Comparison of ENCODE assay signal across 8 cellular contexts in the genomic region with DNA sequence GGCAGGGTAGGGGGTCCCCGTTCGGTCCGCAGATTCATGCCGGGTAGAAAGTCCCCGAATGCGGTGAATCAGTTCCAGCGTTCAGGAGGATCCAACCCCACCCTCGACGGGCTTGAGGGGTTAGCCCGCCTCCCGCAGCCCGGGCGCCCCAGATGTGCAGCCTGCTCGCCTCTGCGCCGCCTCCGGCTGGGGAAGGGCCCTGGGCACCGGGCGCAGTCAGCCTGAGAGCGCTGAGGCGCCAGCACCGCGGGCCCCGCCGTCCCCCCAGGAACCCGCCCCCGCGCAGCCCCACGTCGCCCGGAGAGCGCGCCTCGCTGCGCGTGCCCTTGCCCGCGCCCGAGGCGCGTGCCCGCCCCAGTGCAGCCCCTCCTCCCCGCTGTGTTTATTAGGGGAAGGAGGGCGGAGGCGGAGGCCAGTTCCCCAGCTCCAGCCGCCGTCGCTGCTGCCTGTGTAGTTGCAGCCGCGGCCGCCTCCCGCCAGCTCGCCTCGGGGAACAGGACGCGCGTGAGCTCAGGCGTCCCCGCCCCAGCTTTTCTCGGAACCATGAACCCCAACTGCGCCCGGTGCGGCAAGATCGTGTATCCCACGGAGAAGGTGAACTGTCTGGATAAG. TPM values are rescaled to one million over a fixed set of nuclear protein-coding genes. Genes with fewer than 3 reads are reported as not detected.
DNase-seq lines count a peak whose midpoint lies in the region; ATAC-seq and TF ChIP-seq lines count a peak whose summit lies in the region.

A gene with protein sequence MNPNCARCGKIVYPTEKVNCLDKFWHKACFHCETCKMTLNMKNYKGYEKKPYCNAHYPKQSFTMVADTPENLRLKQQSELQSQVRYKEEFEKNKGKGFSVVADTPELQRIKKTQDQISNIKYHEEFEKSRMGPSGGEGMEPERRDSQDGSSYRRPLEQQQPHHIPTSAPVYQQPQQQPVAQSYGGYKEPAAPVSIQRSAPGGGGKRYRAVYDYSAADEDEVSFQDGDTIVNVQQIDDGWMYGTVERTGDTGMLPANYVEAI (plus strand): TSS at position 412 of the 612 bp plus-strand sequence. CDS start 132 bp downstream, at position 544.

- H3K27ac ChIP-seq in A673 (ENCODE audit: low read depth, low read length, poor library complexity, severe bottlenecking): peak within 1 kb of the TSS; percentile 85

- no peaks in the 10 kb centered on the region for H3K27me3 ChIP-seq in A673 (replicated peaks; ENCODE audit: insufficient read depth, low read depth, low read length, poor library complexity)
- H3K27me3 ChIP-seq in kidney epithelial cell (ENCODE audit: control insufficient read depth, insufficient read depth, low read length): no peaks in the 10 kb centered on the region

- DNase-seq in A673 (ENCODE audit: low spot score) (peak; percentile 90), NCI-H345 treated with DMSO at 0.1 percent for 48 hours (lab: John Stamatoyannopoulos, UW; ENCODE audit: unreplicated experiment) (peak; percentile 62), cerebellar cortex (ENCODE audit: low spot score) (peak; percentile 77), kidney epithelial cell (ENCODE audit: low read depth) (no peak)
- peak; percentile 82 for DNase-seq in activated CD4-positive, alpha-beta T cell treated with anti-CD3 and anti-CD28 coated beads for 1 hour
- peak; percentile 76 to 81 for DNase-seq in stimulated activated CD4-positive, alpha-beta T cell treated with anti-CD3 and anti-CD28 coated beads, Interleukin-15, amount 100 ng/mL, for 48 hours (ENCODE audit: low read depth in 2 of 2)

- CTCF ChIA-PET in A673 (lab: Charles Lee): no interaction called here

- no peaks in the 10 kb centered on the region for H3K9me3 ChIP-seq in A673 (ENCODE audit: low read depth, low read length, poor library complexity, severe bottlenecking)

- POLR2A ChIA-PET in A673 (lab: Charles Lee; ENCODE audit: low non-redundant PET): interaction anchor here (0.7 to 1.3 kb wide), 2 partner anchors 16 to 533 kb away, joined by 3 to 8 read pairs; a partner anchor contains a TSS

- no TSS peak for BruUV-seq in A673 (replicated peaks; lab: Mats Ljungman, UMichigan)

- ATAC-seq in GM18861 (IDR thresholded peaks at IDR 0.05; ENCODE audit: unreplicated experiment): peak; percentile 27
- ATAC-seq in HG03108 (IDR thresholded peaks at IDR 0.05; ENCODE audit: unreplicated experiment): peak; percentile 39

- TF ChIP-seq CTCF in A673 (conservative IDR thresholded peaks at IDR 0.05; ENCODE audit: low read depth, low read length): no peak
- no peak for TF ChIP-seq CTCF in kidney epithelial cell (IDR thresholded peaks at IDR 0.05; ENCODE audit: insufficient read depth, low read length, poor library complexity, severe bottlenecking)

- H3K4me3 ChIP-seq in A673 (ENCODE audit: low read depth, low read length, poor library complexity, severe bottlenecking) (peak within 1 kb of the TSS; percentile 89), kidney epithelial cell (ENCODE audit: low read depth, low read length) (peak within 1 kb of the TSS; percentile 97)

- H3K36me3 ChIP-seq in A673 (ENCODE audit: insufficient read depth, low read length, poor library complexity, severe bottlenecking) (no peaks in the 10 kb centered on the region), kidney epithelial cell (ENCODE audit: control insufficient read depth, insufficient read depth, low read length) (no peaks in the 10 kb centered on the region)

- H3K4me1 ChIP-seq in A673 (ENCODE audit: insufficient read depth, low read length, poor library complexity, severe bottlenecking): peaks cover 23% of the 10 kb centered on the region

- intact Hi-C loops in A673 (cut with micrococcal nuclease; ENCODE audit: unreplicated experiment): loop anchor here (5.0 kb wide), 1 partner anchor 117 kb away; a partner anchor contains a TSS

RNA-seq across cellular contexts. Expression of the gene that starts here (rescaled TPM):
- total RNA-seq in A673 (2021) (76.9 and 78.3 TPM in 2 replicates), kidney epithelial cell (201 and 247 TPM in 2 replicates)
